Comparison of ENCODE assay signal across 7 cellular contexts in genomic region chr5:138507485-138507884, GRCh38. TPM values are rescaled to one million over a fixed set of nuclear protein-coding genes. Genes with fewer than 3 reads are reported as not detected.
DNase-seq lines count a peak whose midpoint lies in the region; ATAC-seq and TF ChIP-seq lines count a peak whose summit lies in the region.
"Not testable (repeated sequence)": the region's sequence is repeated elsewhere in the genome, so short reads cannot be mapped to it uniquely, and the experiment has no call there.

No MANE protein-coding gene starts in this region.

- H3K4me3 Mint-ChIP-seq in CD14-positive monocyte, WTC11, nephron progenitor cell: not testable (repeated sequence)

- not testable (repeated sequence) for H3K79me2 ChIP-seq in hepatocyte

- intact Hi-C loops in CD14-positive monocyte (cut with micrococcal nuclease) = not testable (repeated sequence)

- not testable (repeated sequence) for H3K27me3 Mint-ChIP-seq in CD14-positive monocyte (ENCODE audit: low read depth in 3 of 3); WTC11 (ENCODE audit: low read depth); nephron progenitor cell (ENCODE audit: low read depth, poor library complexity)

- CTCF ChIA-PET in HEK293 (lab: Yijun Ruan, JAX) = interaction anchor here (1.1 to 6.3 kb wide), 3 partner anchors 36 to 57 kb away, joined by 3 to 110 read pairs (median 3); partner anchors contain the start of gene EGR1
- CTCF ChIA-PET in WTC11 (lab: Charles Lee) = not testable (repeated sequence)

- H3K36me3 ChIP-seq in HEK293 (ENCODE audit: control insufficient read depth in 2 of 2, insufficient read depth in 1 of 2, low read length in 2 of 2) = peaks cover 44 to 70% of the 10 kb centered on the region in 2 experiments
- not testable (repeated sequence) for H3K36me3 ChIP-seq in hepatocyte (replicated peaks; ENCODE audit: insufficient read depth, low read depth)

- DNase-seq in CD14-positive monocyte (ENCODE audit: low spot score); WTC11 (ENCODE audit: low spot score); hepatocyte (ENCODE audit: low spot score); nephron progenitor cell: not testable (repeated sequence)
- peak; percentile 59 to 78 for DNase-seq in NOMO-1 (lab: John Stamatoyannopoulos, UW; ENCODE audit: unreplicated experiment in 2 of 2)
- DNase-seq in choroid plexus epithelial cell (ENCODE audit: low read depth) = peak; percentile 53

- H3K4me1 Mint-ChIP-seq in CD14-positive monocyte = peaks cover 14% of the 10 kb centered on the region
- not testable (repeated sequence) for H3K4me1 Mint-ChIP-seq in WTC11, nephron progenitor cell

- not testable (repeated sequence) for H3K4me2 ChIP-seq in hepatocyte

- POLR2A ChIA-PET in HEK293 (lab: Yijun Ruan, JAX) = interaction anchor here (0.9 kb wide), 1 partner anchor 42 kb away, joined by 9 read pairs; no protein-coding TSS in a partner anchor
- POLR2A ChIA-PET in WTC11 (lab: Charles Lee) = not testable (repeated sequence)

- not testable (repeated sequence) for H3K9me3 Mint-ChIP-seq in CD14-positive monocyte, WTC11, nephron progenitor cell

- H3K27ac Mint-ChIP-seq in CD14-positive monocyte (peak overlapping the region in 4 of 7 donors; percentile 3 to 73 (median 58)), nephron progenitor cell (peak overlapping the region; percentile 35)
- not testable (repeated sequence) for H3K27ac Mint-ChIP-seq in WTC11

- 81% methylated on average over 8 of the region's 8 CpGs for WGBS in hepatocyte (ENCODE audit: low lambda C conversion rate, missing lambda C conversion rate)

- H2AFZ ChIP-seq in hepatocyte = not testable (repeated sequence)

- H3K36me3 Mint-ChIP-seq in CD14-positive monocyte = peaks cover 47 to 68% of the 10 kb centered on the region in 2 donors
- H3K36me3 Mint-ChIP-seq in WTC11 = peaks cover 42% of the 10 kb centered on the region
- H3K36me3 Mint-ChIP-seq in nephron progenitor cell (ENCODE audit: low read depth) = peaks cover 33% of the 10 kb centered on the region

- H3K27me3 ChIP-seq in hepatocyte = not testable (repeated sequence)

- H3K9me2 ChIP-seq in hepatocyte (replicated peaks; ENCODE audit: insufficient read depth) = not testable (repeated sequence)

- ATAC-seq in WTC11 = not testable (repeated sequence)

- not testable (repeated sequence) for H3K4me3 ChIP-seq in HEK293 (ENCODE audit: low read depth, low read length); choroid plexus epithelial cell (ENCODE audit: low read depth, low read length); hepatocyte

- not testable (repeated sequence) for H3K4me1 ChIP-seq in HEK293 (ENCODE audit: control insufficient read depth, insufficient read depth, low read length); hepatocyte (ENCODE audit: insufficient read depth)

- not testable (repeated sequence) for H4K20me1 ChIP-seq in hepatocyte (ENCODE audit: insufficient read depth, poor library complexity, severe bottlenecking)

- not testable (repeated sequence) for H3K27ac ChIP-seq in HEK293 (ENCODE audit: extremely low read depth, low read depth, low read length)
- H3K27ac ChIP-seq in hepatocyte = peak overlapping the region; percentile 47

- TF ChIP-seq CTCF in CD14-positive monocyte (IDR thresholded peaks at IDR 0.05); HEK293 (tag by site-specific recombination; IDR thresholded peaks at IDR 0.05); WTC11 (IDR thresholded peaks at IDR 0.05); choroid plexus epithelial cell (conservative IDR thresholded peaks at IDR 0.05; ENCODE audit: low read depth, low read length); hepatocyte (IDR thresholded peaks at IDR 0.05; ENCODE audit: poor library complexity); nephron progenitor cell (IDR thresholded peaks at IDR 0.05): not testable (repeated sequence)

- not testable (repeated sequence) for H3K9me3 ChIP-seq in HEK293 (ENCODE audit: control insufficient read depth, insufficient read depth, low read depth, low read length); hepatocyte (ENCODE audit: low read depth)

TF ChIP-seq in HEK293, 187 proteins besides CTCF, POLR2A, EP300 and RAD21:
- TF ChIP-seq PRDM4 (tag by site-specific recombination; IDR thresholded peaks at IDR 0.05) = peak; percentile 98

TF ChIP-seq in WTC11, 78 proteins besides CTCF, POLR2A, EP300 and RAD21:
- TF ChIP-seq GABPB1 (CRISPR knock-in tag; IDR thresholded peaks at IDR 0.05) = 0 out of 2 replicates have a peak, but pooled peaks have one; percentile 26

RNA-seq across cellular contexts. Expression of gene ETF1, which starts 35.6 kb away (rescaled TPM):
- polyA plus RNA-seq in CD14-positive monocyte (10 to 100 TPM; 61.6 to 71.4 TPM), hepatocyte (35.3 and 42.6 TPM in 2 replicates)
- total RNA-seq in WTC11 (2021) (110 to 137 TPM (median 115 TPM) in 3 replicates), hepatocyte (90.5 and 93.3 TPM in 2 replicates)

RNA-seq across cellular contexts. Expression of gene EGR1, which starts 42.2 kb away (rescaled TPM):
- polyA plus RNA-seq in CD14-positive monocyte (100 to 1,000 TPM in 1 of 2 donors, 1 to 10 TPM in 1; 8.4 to 105 TPM), hepatocyte (336 and 434 TPM in 2 replicates)
- total RNA-seq in WTC11 (2021) (15.7 to 30.0 TPM (median 28.5 TPM) in 3 replicates), hepatocyte (64.2 and 95.4 TPM in 2 replicates)
